8 cellular contexts compared by ENCODE assay signal in the genomic region with DNA sequence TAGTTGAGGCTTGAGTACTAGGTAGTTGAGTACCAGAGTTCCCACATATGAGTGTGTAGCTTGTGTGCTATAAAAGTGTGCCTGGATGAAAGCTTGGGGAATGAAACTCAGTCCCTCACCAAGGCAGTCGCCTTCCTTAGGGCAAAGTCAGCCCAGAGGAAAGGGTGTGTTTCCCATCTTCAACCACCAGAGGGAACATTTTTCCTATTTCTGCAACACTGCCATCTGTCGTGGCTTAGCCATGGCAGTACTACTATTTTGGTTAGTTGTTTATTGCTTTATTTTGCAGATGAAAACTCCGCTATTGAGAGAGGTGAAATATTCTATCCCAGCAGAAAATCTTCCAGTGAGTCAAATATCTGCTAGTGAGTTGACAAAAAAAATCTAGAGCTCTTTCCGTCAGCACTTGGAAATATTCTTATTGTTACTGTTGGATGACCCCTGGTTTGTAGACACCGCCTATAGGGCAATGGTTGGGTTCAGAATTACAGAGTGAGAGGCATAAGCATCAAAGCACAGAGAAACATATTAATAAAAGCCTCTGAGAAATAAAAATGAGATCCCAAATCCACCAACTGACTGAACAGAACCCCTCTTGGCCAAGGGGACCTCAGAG.
DNase-seq lines count a peak whose midpoint lies in the region; ATAC-seq, FAIRE-seq and TF ChIP-seq lines count a peak whose summit lies in the region.

No MANE protein-coding gene starts in this region.

- no peak overlapping the region for H3K27ac Mint-ChIP-seq in T-cell
- H3K27ac Mint-ChIP-seq in nephron = no peak overlapping the region

- TF ChIP-seq CTCF in fibroblast of mammary gland (conservative IDR thresholded peaks at IDR 0.05; ENCODE audit: control insufficient read depth, insufficient read depth, low read depth, low read length) = peak; percentile 90
- peak; percentile 86 to 92 (median 89) for TF ChIP-seq CTCF in nephron (IDR thresholded peaks at IDR 0.05; ENCODE audit: unreplicated experiment in 3 of 3)

- H3K36me3 ChIP-seq in HAP-1 (replicated peaks) (no peaks in the 10 kb centered on the region), MG63 (no peaks in the 10 kb centered on the region)

- peak; percentile 57 for FAIRE-seq in G401.6 (lab: Jason Lieb, UNC)

- no peaks in the 10 kb centered on the region for H3K9me3 Mint-ChIP-seq in T-cell
- no peaks in the 10 kb centered on the region for H3K9me3 Mint-ChIP-seq in nephron

- POLR2A ChIA-PET in T-cell (lab: Charles Lee) = no interaction called here

- DNase-seq in AG08396 (ENCODE audit: low spot score) = peak; percentile 58
- peak; percentile 42 to 57 for DNase-seq in HAP-1 (ENCODE audit: low spot score in 2 of 2)
- DNase-seq in MG63 = peak; percentile 11
- peak in 12 of 34 experiments; percentile 0 to 20 (median 4) for DNase-seq in T-cell
- DNase-seq in fibroblast of mammary gland (ENCODE audit: low read depth) = peak; percentile 65
- DNase-seq in GM19240 (ENCODE audit: insufficient read length, low spot score) = no peak

- CTCF ChIA-PET in T-cell (lab: Charles Lee) = interaction anchor here (0.6 to 2.0 kb wide), 6 partner anchors 9 to 762 kb away, joined by 3 to 7 read pairs (median 3); no protein-coding TSS in a partner anchor

- H3K9me3 ChIP-seq in HAP-1 (no peaks in the 10 kb centered on the region), MG63 (no peaks in the 10 kb centered on the region)

- no peak overlapping the region for H3K4me3 ChIP-seq in HAP-1
- no peak overlapping the region for H3K4me3 ChIP-seq in MG63
- no peak overlapping the region for H3K4me3 ChIP-seq in fibroblast of mammary gland (ENCODE audit: control insufficient read depth, low read depth, low read length)

- no peaks in the 10 kb centered on the region for H3K27me3 ChIP-seq in HAP-1 (ENCODE audit: low read depth)
- H3K27me3 ChIP-seq in MG63 = no peaks in the 10 kb centered on the region

- H3K4me3 Mint-ChIP-seq in T-cell (no peak overlapping the region), nephron (no peak overlapping the region)

- H3K4me1 Mint-ChIP-seq in T-cell (peaks cover 6 to 9% (median 8%) of the 10 kb centered on the region in 3 donors), nephron (peaks cover 17% of the 10 kb centered on the region)

- H3K4me1 ChIP-seq in HAP-1 = no peaks in the 10 kb centered on the region; the same call in 1 of the 2 replicates

- H3K27me3 Mint-ChIP-seq in T-cell = peaks cover 12 to 14% of the 10 kb centered on the region in 2 donors
- H3K27me3 Mint-ChIP-seq in nephron (ENCODE audit: low read depth) = peaks cover 11% of the 10 kb centered on the region

- H3K36me3 Mint-ChIP-seq in T-cell (no peaks in the 10 kb centered on the region), nephron (ENCODE audit: low read depth) (no peaks in the 10 kb centered on the region)

- peak; percentile 42 to 65 (median 50) for ATAC-seq in T-cell (replicated peaks in 1 of 4)

- in situ Hi-C loops in HAP-1 (cut with MboI; ENCODE audit: low sequenced_read_pairs) = loop anchor here (10.0 kb wide), 1 partner anchor 240 kb away; a partner anchor contains a TSS
